1 cellular context compared by ENCODE assay signal in genomic region chr2:45272549-45273245, GRCh38.
A peak's percentile ranks its signal among the peaks of the same experiment; 100 is the strongest.
TF ChIP-seq lines count a peak whose summit lies in the region.

No MANE protein-coding gene starts in this region.

TF ChIP-seq in HepG2, 621 proteins besides CTCF, POLR2A, EP300 and RAD21 (continued from another document):
- peak; percentile 58; the same call in 1 of the 2 replicates for TF ChIP-seq ZNF280D (CRISPR knock-in tag; IDR thresholded peaks at IDR 0.05)
- no peak for TF ChIP-seq STAG1 (CRISPR knock-in tag; IDR thresholded peaks at IDR 0.05)
- no peak for TF ChIP-seq KDM2A (CRISPR knock-in tag; IDR thresholded peaks at IDR 0.05; ENCODE audit: borderline replicate concordance, low read depth)
- TF ChIP-seq ZNF550 (CRISPR knock-in tag; IDR thresholded peaks at IDR 0.05; ENCODE audit: borderline replicate concordance): no peak
- 0 out of 2 replicates have a peak, but pooled peaks have one; percentile 21 for TF ChIP-seq FOXA3 (CRISPR knock-in tag; IDR thresholded peaks at IDR 0.05)
- TF ChIP-seq ZBTB39 (CRISPR knock-in tag; IDR thresholded peaks at IDR 0.05): no peak
- TF ChIP-seq EEA1 (CRISPR knock-in tag; IDR thresholded peaks at IDR 0.05; ENCODE audit: borderline replicate concordance): no peak
- peak; percentile 64; the same call in 1 of the 2 replicates for TF ChIP-seq ZNF652 (CRISPR knock-in tag; IDR thresholded peaks at IDR 0.05; ENCODE audit: borderline replicate concordance, low read depth)
- no peak for TF ChIP-seq SP4 (CRISPR knock-in tag; IDR thresholded peaks at IDR 0.05)
- 0 out of 2 replicates have a peak, but pooled peaks have one; percentile 24 for TF ChIP-seq ZNF292 (CRISPR knock-in tag; IDR thresholded peaks at IDR 0.05; ENCODE audit: borderline replicate concordance, low read depth)
- 0 out of 2 replicates have a peak, but pooled peaks have one; percentile 29 for TF ChIP-seq MYPOP (CRISPR knock-in tag; IDR thresholded peaks at IDR 0.05)
- no peak for TF ChIP-seq ZNF629 (CRISPR knock-in tag; conservative IDR thresholded peaks at IDR 0.05)
- TF ChIP-seq, protein P1, sequence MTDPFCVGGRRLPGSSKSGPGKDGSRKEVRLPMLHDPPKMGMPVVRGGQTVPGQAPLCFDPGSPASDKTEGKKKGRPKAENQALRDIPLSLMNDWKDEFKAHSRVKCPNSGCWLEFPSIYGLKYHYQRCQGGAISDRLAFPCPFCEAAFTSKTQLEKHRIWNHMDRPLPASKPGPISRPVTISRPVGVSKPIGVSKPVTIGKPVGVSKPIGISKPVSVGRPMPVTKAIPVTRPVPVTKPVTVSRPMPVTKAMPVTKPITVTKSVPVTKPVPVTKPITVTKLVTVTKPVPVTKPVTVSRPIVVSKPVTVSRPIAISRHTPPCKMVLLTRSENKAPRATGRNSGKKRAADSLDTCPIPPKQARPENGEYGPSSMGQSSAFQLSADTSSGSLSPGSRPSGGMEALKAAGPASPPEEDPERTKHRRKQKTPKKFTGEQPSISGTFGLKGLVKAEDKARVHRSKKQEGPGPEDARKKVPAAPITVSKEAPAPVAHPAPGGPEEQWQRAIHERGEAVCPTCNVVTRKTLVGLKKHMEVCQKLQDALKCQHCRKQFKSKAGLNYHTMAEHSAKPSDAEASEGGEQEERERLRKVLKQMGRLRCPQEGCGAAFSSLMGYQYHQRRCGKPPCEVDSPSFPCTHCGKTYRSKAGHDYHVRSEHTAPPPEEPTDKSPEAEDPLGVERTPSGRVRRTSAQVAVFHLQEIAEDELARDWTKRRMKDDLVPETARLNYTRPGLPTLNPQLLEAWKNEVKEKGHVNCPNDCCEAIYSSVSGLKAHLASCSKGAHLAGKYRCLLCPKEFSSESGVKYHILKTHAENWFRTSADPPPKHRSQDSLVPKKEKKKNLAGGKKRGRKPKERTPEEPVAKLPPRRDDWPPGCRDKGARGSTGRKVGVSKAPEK (CRISPR knock-in tag; IDR thresholded peaks at IDR 0.05; ENCODE audit: borderline replicate concordance): peak; percentile 27; the same call in 1 of the 2 replicates
- TF ChIP-seq GATAD2A (CRISPR knock-in tag; IDR thresholded peaks at IDR 0.05): peak; percentile 52
- TF ChIP-seq PATZ1 (CRISPR knock-in tag; IDR thresholded peaks at IDR 0.05): peak; percentile 74
- 0 out of 2 replicates have a peak, but pooled peaks have one; percentile 10 for TF ChIP-seq BCL6 (CRISPR knock-in tag; IDR thresholded peaks at IDR 0.05)
- TF ChIP-seq ZNF644 (CRISPR knock-in tag; IDR thresholded peaks at IDR 0.05; ENCODE audit: low read depth): peak; percentile 44; the same call in 1 of the 2 replicates
